In the genomic region with DNA sequence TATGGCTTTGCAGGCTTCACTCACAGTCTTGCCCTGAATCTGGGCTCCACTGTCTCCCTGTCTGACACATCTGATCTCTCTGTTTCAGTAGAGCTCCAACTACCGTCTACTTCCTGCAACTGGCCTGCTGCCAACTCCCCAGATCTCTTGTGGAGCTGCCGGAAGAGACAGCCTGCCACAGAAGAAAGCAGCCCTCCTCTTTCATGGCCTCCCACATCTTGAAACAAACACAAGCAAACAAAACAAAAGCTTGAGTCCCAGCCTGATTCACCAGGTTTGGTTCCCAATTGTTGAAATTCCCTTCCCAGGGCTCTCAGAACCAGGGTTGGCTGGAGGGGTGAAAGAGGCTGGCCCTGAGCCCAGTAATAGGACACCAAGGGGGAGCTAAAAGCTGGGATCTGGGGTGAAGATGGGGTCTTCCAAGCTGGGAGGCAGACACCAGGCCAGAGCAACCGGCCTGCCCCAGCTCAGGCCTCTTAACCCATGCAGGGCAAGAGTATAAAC, we compare ENCODE assay signal across 1 cellular context.
TF ChIP-seq lines count a peak whose summit lies in the region.

No MANE protein-coding gene starts in this region.

TF ChIP-seq in HEK293, 187 proteins besides CTCF, POLR2A, EP300 and RAD21 (continued from another document):
- TF ChIP-seq, protein P1, sequence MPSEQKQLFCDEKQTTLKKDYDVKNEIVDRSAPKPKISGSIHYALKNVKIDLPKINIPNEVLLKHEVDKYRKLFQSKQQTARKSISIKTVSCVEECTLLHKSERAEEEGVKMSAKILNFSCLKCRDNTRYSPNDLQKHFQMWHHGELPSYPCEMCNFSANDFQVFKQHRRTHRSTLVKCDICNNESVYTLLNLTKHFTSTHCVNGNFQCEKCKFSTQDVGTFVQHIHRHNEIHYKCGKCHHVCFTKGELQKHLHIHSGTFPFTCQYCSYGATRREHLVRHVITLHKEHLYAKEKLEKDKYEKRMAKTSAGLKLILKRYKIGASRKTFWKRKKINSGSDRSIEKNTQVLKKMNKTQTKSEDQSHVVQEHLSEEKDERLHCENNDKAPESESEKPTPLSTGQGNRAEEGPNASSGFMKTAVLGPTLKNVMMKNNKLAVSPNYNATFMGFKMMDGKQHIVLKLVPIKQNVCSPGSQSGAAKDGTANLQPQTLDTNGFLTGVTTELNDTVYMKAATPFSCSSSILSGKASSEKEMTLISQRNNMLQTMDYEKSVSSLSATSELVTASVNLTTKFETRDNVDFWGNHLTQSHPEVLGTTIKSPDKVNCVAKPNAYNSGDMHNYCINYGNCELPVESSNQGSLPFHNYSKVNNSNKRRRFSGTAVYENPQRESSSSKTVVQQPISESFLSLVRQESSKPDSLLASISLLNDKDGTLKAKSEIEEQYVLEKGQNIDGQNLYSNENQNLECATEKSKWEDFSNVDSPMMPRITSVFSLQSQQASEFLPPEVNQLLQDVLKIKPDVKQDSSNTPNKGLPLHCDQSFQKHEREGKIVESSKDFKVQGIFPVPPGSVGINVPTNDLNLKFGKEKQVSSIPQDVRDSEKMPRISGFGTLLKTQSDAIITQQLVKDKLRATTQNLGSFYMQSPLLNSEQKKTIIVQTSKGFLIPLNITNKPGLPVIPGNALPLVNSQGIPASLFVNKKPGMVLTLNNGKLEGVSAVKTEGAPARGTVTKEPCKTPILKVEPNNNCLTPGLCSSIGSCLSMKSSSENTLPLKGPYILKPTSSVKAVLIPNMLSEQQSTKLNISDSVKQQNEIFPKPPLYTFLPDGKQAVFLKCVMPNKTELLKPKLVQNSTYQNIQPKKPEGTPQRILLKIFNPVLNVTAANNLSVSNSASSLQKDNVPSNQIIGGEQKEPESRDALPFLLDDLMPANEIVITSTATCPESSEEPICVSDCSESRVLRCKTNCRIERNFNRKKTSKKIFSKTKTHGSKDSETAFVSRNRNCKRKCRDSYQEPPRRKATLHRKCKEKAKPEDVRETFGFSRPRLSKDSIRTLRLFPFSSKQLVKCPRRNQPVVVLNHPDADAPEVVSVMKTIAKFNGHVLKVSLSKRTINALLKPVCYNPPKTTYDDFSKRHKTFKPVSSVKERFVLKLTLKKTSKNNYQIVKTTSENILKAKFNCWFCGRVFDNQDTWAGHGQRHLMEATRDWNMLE (tag by site-specific recombination; conservative IDR thresholded peaks at IDR 0.05; ENCODE audit: low read depth): 0 out of 2 replicates have a peak, but pooled peaks have one; percentile 15
- TF ChIP-seq REPIN1 (tag by site-specific recombination; IDR thresholded peaks at IDR 0.05; ENCODE audit: low read depth) (no peak), ZNF112 (tag by site-specific recombination; IDR thresholded peaks at IDR 0.05) (0 out of 2 replicates have a peak, but pooled peaks have one; percentile 37), ZNF792 (tag by site-specific recombination; IDR thresholded peaks at IDR 0.05) (no peak), ZNF660 (tag by site-specific recombination; IDR thresholded peaks at IDR 0.05) (peak; percentile 94), ZNF548 (tag by site-specific recombination; IDR thresholded peaks at IDR 0.05) (no peak), ZNF701 (tag by site-specific recombination; IDR thresholded peaks at IDR 0.05) (no peak), ZBTB17 (tag by site-specific recombination; IDR thresholded peaks at IDR 0.05) (peak; percentile 97), ZNF311 (tag by site-specific recombination; IDR thresholded peaks at IDR 0.05; ENCODE audit: borderline replicate concordance) (no peak), ZFP3 (tag by site-specific recombination; IDR thresholded peaks at IDR 0.05; ENCODE audit: low read depth) (no peak), ZNF561 (tag by site-specific recombination; IDR thresholded peaks at IDR 0.05; ENCODE audit: borderline replicate concordance) (0 out of 2 replicates have a peak, but pooled peaks have one; percentile 36), ZIC2 (tag by site-specific recombination; IDR thresholded peaks at IDR 0.05) (no peak; the same call in 1 of the 2 replicates), ZNF473 (tag by site-specific recombination; IDR thresholded peaks at IDR 0.05) (no peak), ZNF175 (tag by site-specific recombination; IDR thresholded peaks at IDR 0.05) (no peak), ZNF610 (tag by site-specific recombination; IDR thresholded peaks at IDR 0.05; ENCODE audit: borderline replicate concordance) (no peak), MYNN (tag by site-specific recombination; IDR thresholded peaks at IDR 0.05; ENCODE audit: borderline replicate concordance) (no peak), GLIS1 (tag by site-specific recombination; IDR thresholded peaks at IDR 0.05) (peak; percentile 34; the same call in 1 of the 2 replicates), ZFP37 (tag by site-specific recombination; IDR thresholded peaks at IDR 0.05) (no peak), ZNF266 (tag by site-specific recombination; IDR thresholded peaks at IDR 0.05; ENCODE audit: low read depth) (no peak), HOXC10 (CRISPR knock-in tag; IDR thresholded peaks at IDR 0.05) (no peak), ZNF624 (tag by site-specific recombination; IDR thresholded peaks at IDR 0.05) (no peak)
- TF ChIP-seq, protein P2, sequence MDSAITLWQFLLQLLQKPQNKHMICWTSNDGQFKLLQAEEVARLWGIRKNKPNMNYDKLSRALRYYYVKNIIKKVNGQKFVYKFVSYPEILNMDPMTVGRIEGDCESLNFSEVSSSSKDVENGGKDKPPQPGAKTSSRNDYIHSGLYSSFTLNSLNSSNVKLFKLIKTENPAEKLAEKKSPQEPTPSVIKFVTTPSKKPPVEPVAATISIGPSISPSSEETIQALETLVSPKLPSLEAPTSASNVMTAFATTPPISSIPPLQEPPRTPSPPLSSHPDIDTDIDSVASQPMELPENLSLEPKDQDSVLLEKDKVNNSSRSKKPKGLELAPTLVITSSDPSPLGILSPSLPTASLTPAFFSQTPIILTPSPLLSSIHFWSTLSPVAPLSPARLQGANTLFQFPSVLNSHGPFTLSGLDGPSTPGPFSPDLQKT (IDR thresholded peaks at IDR 0.05; ENCODE audit: borderline replicate concordance, low read depth, low read length): no peak
- TF ChIP-seq, protein P3, sequence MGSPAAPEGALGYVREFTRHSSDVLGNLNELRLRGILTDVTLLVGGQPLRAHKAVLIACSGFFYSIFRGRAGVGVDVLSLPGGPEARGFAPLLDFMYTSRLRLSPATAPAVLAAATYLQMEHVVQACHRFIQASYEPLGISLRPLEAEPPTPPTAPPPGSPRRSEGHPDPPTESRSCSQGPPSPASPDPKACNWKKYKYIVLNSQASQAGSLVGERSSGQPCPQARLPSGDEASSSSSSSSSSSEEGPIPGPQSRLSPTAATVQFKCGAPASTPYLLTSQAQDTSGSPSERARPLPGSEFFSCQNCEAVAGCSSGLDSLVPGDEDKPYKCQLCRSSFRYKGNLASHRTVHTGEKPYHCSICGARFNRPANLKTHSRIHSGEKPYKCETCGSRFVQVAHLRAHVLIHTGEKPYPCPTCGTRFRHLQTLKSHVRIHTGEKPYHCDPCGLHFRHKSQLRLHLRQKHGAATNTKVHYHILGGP (tag by site-specific recombination; IDR thresholded peaks at IDR 0.05): 0 out of 2 replicates have a peak, but pooled peaks have one; percentile 11
- TF ChIP-seq, protein P4, sequence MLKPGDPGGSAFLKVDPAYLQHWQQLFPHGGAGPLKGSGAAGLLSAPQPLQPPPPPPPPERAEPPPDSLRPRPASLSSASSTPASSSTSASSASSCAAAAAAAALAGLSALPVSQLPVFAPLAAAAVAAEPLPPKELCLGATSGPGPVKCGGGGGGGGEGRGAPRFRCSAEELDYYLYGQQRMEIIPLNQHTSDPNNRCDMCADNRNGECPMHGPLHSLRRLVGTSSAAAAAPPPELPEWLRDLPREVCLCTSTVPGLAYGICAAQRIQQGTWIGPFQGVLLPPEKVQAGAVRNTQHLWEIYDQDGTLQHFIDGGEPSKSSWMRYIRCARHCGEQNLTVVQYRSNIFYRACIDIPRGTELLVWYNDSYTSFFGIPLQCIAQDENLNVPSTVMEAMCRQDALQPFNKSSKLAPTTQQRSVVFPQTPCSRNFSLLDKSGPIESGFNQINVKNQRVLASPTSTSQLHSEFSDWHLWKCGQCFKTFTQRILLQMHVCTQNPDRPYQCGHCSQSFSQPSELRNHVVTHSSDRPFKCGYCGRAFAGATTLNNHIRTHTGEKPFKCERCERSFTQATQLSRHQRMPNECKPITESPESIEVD (tag by site-specific recombination; IDR thresholded peaks at IDR 0.05): no peak
- TF ChIP-seq, protein P5, sequence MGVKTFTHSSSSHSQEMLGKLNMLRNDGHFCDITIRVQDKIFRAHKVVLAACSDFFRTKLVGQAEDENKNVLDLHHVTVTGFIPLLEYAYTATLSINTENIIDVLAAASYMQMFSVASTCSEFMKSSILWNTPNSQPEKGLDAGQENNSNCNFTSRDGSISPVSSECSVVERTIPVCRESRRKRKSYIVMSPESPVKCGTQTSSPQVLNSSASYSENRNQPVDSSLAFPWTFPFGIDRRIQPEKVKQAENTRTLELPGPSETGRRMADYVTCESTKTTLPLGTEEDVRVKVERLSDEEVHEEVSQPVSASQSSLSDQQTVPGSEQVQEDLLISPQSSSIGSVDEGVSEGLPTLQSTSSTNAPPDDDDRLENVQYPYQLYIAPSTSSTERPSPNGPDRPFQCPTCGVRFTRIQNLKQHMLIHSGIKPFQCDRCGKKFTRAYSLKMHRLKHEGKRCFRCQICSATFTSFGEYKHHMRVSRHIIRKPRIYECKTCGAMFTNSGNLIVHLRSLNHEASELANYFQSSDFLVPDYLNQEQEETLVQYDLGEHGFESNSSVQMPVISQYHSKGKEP (tag by site-specific recombination; IDR thresholded peaks at IDR 0.05): peak; percentile 61
- TF ChIP-seq, protein P6, sequence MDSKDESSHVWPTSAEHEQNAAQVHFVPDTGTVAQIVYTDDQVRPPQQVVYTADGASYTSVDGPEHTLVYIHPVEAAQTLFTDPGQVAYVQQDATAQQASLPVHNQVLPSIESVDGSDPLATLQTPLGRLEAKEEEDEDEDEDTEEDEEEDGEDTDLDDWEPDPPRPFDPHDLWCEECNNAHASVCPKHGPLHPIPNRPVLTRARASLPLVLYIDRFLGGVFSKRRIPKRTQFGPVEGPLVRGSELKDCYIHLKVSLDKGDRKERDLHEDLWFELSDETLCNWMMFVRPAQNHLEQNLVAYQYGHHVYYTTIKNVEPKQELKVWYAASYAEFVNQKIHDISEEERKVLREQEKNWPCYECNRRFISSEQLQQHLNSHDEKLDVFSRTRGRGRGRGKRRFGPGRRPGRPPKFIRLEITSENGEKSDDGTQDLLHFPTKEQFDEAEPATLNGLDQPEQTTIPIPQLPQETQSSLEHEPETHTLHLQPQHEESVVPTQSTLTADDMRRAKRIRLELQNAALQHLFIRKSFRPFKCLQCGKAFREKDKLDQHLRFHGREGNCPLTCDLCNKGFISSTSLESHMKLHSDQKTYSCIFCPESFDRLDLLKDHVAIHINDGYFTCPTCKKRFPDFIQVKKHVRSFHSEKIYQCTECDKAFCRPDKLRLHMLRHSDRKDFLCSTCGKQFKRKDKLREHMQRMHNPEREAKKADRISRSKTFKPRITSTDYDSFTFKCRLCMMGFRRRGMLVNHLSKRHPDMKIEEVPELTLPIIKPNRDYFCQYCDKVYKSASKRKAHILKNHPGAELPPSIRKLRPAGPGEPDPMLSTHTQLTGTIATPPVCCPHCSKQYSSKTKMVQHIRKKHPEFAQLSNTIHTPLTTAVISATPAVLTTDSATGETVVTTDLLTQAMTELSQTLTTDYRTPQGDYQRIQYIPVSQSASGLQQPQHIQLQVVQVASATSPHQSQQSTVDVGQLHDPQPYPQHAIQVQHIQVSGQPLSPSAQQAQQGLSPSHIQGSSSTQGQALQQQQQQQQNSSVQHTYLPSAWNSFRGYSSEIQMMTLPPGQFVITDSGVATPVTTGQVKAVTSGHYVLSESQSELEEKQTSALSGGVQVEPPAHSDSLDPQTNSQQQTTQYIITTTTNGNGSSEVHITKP (tag by site-specific recombination; IDR thresholded peaks at IDR 0.05): 0 out of 2 replicates have a peak, but pooled peaks have one; percentile 28
TF ChIP-seq in HEK293: peak in this region for 12.
